15 cellular contexts compared by ENCODE assay signal in the genomic region with DNA sequence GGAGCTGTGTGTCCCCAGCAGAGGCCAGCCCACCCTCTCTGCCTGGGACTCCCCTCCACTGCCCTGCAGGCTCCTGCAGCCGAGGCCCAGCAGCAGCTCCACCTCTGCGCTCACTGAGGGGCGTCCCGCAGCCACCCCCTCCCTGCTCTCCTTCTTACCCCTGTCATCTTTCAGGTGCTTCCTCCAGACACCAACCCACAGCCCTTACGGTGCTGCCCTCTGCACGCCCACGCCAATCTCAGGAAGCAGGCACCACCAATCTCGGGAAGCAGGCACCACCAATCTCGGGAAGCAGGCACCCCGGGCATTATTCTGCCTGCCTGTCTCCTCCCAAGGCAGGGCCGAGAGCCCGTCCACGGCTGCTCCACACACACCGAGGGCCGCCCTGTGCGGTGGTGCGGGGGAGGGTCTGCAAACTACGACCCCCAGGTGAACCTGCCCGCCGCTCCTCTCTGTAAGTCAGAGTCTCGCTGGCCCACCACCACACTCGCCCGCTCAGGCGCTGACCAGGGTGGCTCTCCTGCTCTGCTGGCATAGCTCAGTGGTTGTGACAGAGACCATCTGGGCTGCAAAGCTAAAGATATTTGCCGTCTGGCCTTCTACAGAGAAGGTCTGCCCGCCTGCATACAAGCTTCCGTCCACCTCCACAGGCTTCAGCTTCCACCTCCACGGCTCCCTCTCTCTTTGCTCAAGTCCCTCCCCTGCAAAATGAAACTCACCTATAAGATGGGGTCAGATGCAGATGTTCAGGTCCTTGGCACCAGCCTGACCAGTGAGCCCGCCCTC. TPM values are rescaled to one million over a fixed set of nuclear protein-coding genes. Genes with fewer than 3 reads are reported as not detected.
A peak's percentile ranks its signal among the peaks of the same experiment; 100 is the strongest.
DNase-seq lines count a peak whose midpoint lies in the region; ATAC-seq and TF ChIP-seq lines count a peak whose summit lies in the region.
"Had no signal": no experiment of that assay in that cellular context is flagged by ENCODE, and none has a peak within 500 bp of the region (broad histone marks: within the 10 kb centered on the region; RNA-seq: fewer than 3 reads in every experiment).

No MANE protein-coding gene starts in this region.

- H4K20me1 ChIP-seq in DND-41 (ENCODE audit: insufficient read depth, low read length): peaks cover 33% of the 10 kb centered on the region

- H2AFZ ChIP-seq in DND-41 (ENCODE audit: low read depth, low read length): no peak overlapping the region

- no peaks in the 10 kb centered on the region for H3K27me3 ChIP-seq in DND-41 (ENCODE audit: insufficient read depth, low read length, poor library complexity)
- no peaks in the 10 kb centered on the region for H3K27me3 ChIP-seq in esophagus muscularis mucosa
- H3K27me3 ChIP-seq: adrenal gland had no signal

- H3K9me3 Mint-ChIP-seq in IgD-negative memory B cell (no peaks in the 10 kb centered on the region), nephron (no peaks in the 10 kb centered on the region)

- peaks cover 37% of the 10 kb centered on the region for H3K4me1 ChIP-seq in DND-41 (ENCODE audit: insufficient read depth, low read length)
- peaks cover 31 to 43% (median 37%) of the 10 kb centered on the region in 4 donors for H3K4me1 ChIP-seq in esophagus muscularis mucosa

- H3K9me3 ChIP-seq in DND-41 (ENCODE audit: insufficient read depth, low read length, severe bottlenecking) (no peaks in the 10 kb centered on the region), esophagus muscularis mucosa (no peaks in the 10 kb centered on the region)
- H3K9me3 ChIP-seq: adrenal gland, mucosa of descending colon had no signal

- H3K4me1 Mint-ChIP-seq in IgD-negative memory B cell (peaks cover 27 to 46% (median 41%) of the 10 kb centered on the region in 3 donors), nephron (peaks cover 47% of the 10 kb centered on the region)

- TF ChIP-seq EP300 in esophagus muscularis mucosa (IDR thresholded peaks at IDR 0.05): no peak

- peak overlapping the region; percentile 91 to 97 (median 95) for H3K27ac Mint-ChIP-seq in IgD-negative memory B cell
- H3K27ac Mint-ChIP-seq in nephron: peak overlapping the region in 2 of 3 experiments; percentile 6 to 77

- intact Hi-C loops in esophagus muscularis mucosa (cut with DNase I): loop anchor here (5.0 kb wide), 2 partner anchors 48 to 173 kb away; partner anchors contain the start of gene AP3D1

- ATAC-seq in DND-41 (ENCODE audit: insufficient read depth, low read depth) (no peak), esophagus mucosa (no peak)
- ATAC-seq: mucosa of descending colon, sciatic nerve had no signal

- H3K27ac ChIP-seq in DND-41 (ENCODE audit: low read length) (no peak overlapping the region), caudate nucleus (ENCODE audit: low read depth, low read length) (peak overlapping the region; percentile 49), esophagus muscularis mucosa (replicated peaks in 1 of 4) (no peak overlapping the region)
- H3K27ac ChIP-seq: adrenal gland had no signal

- DNase-seq in DND-41: no peak
- DNase-seq in caudate nucleus (lab: John Stamatoyannopoulos, UW): peak in 27 of 61 donors; percentile 5 to 64 (median 33)
- no peak for DNase-seq in NCI-H1092 treated with DMSO at 0.1 percent for 48 hours (lab: John Stamatoyannopoulos, UW)
- DNase-seq in esophagus muscularis mucosa (ENCODE audit: extremely low spot score): no peak
- DNase-seq: adrenal gland, COR-L47, NCI-H1048 had no signal

- H3K4me2 ChIP-seq in DND-41 (ENCODE audit: insufficient read depth, low read length): peak overlapping the region; percentile 38; the same call in 1 of the 2 replicates

- H3K9ac ChIP-seq in DND-41 (ENCODE audit: low read depth, low read length): no peak overlapping the region

- H3K36me3 Mint-ChIP-seq in IgD-negative memory B cell (peaks cover 1% of the 10 kb centered on the region), nephron (ENCODE audit: low read depth) (peaks cover 14% of the 10 kb centered on the region)

- H3K4me3 ChIP-seq in DND-41 (ENCODE audit: low read depth in 1 of 2, low read length in 2 of 2) (no peak overlapping the region), esophagus muscularis mucosa (no peak overlapping the region)
- H3K4me3 ChIP-seq: adrenal gland, mucosa of descending colon had no signal

- 69% methylated on average over 26 of the region's 29 CpGs for WGBS in esophagus muscularis mucosa

- H3K79me2 ChIP-seq in DND-41 (ENCODE audit: insufficient read depth, low read length): peaks cover 62% of the 10 kb centered on the region

- H3K27me3 Mint-ChIP-seq in IgD-negative memory B cell (no peaks in the 10 kb centered on the region), nephron (ENCODE audit: low read depth) (peaks cover 3% of the 10 kb centered on the region)

- H3K4me3 Mint-ChIP-seq in IgD-negative memory B cell: peak overlapping the region; percentile 59 to 92 (median 88)
- H3K4me3 Mint-ChIP-seq in nephron: peak overlapping the region; percentile 76 to 99 (median 99)

- TF ChIP-seq CTCF in DND-41 (IDR thresholded peaks at IDR 0.05; ENCODE audit: borderline replicate concordance, extremely low read depth, low read length, poor library complexity, severe bottlenecking): no peak
- no peak for TF ChIP-seq CTCF in nephron (IDR thresholded peaks at IDR 0.05; ENCODE audit: unreplicated experiment in 3 of 3)
- no peak for TF ChIP-seq CTCF in esophagus muscularis mucosa (IDR thresholded peaks at IDR 0.05)

- peaks cover 54% of the 10 kb centered on the region for H3K36me3 ChIP-seq in DND-41 (ENCODE audit: insufficient read depth, low read length)
- peaks cover 5 to 53% (median 50%) of the 10 kb centered on the region in 4 donors for H3K36me3 ChIP-seq in esophagus muscularis mucosa

- TF ChIP-seq POLR2A in esophagus muscularis mucosa (IDR thresholded peaks at IDR 0.05; ENCODE audit: low read depth): no peak

RNA-seq across cellular contexts. Expression of gene LSM7, which starts 2.9 kb away (rescaled TPM):
- polyA plus RNA-seq in IgD-negative memory B cell: 308 TPM
- total RNA-seq in esophagus mucosa (98.9 TPM), esophagus muscularis mucosa (100 to 1,000 TPM in 3 of 4 donors, 10 to 100 TPM in 1; 76.4 to 113 (median 106) TPM)

RNA-seq across cellular contexts. Expression of gene SPPL2B, which starts 3.0 kb away (rescaled TPM):
- polyA plus RNA-seq in IgD-negative memory B cell: 20.8 TPM
- total RNA-seq in esophagus mucosa (18.8 TPM), esophagus muscularis mucosa (10 to 100 TPM; 25.0 to 42.4 (median 29.9) TPM)

RNA-seq across cellular contexts. Expression of gene LINGO3, which starts 17.5 kb away (rescaled TPM):
- 14.7 TPM for polyA plus RNA-seq in IgD-negative memory B cell
- not detected for total RNA-seq in esophagus mucosa
- not detected for total RNA-seq in esophagus muscularis mucosa
- total RNA-seq: dermis microvascular lymphatic vessel endothelial cell, fibroblast of villous mesenchyme, mucosa of descending colon, sciatic nerve had no signal
- polyA plus RNA-seq: adrenal gland had no signal

RNA-seq across cellular contexts. Expression of gene TMPRSS9, which starts 34.6 kb away (rescaled TPM):
- not detected for polyA plus RNA-seq in IgD-negative memory B cell
- total RNA-seq in esophagus mucosa: not detected
- under 1 TPM in 1 of 4 donors, not detected in 3; 0.17 TPM for total RNA-seq in esophagus muscularis mucosa
- total RNA-seq: activated CD8-positive, alpha-beta memory T cell treated with anti-CD3 and anti-CD28 coated beads for 36 hours; dermis microvascular lymphatic vessel endothelial cell; fibroblast of villous mesenchyme; sciatic nerve had no signal

RNA-seq across cellular contexts. Expression of gene PEAK3, which starts 43.5 kb away (rescaled TPM):
- polyA plus RNA-seq in IgD-negative memory B cell: 0.26 TPM
- 0.08 TPM for total RNA-seq in esophagus mucosa
- 1 to 10 TPM in 3 of 4 donors, under 1 TPM in 1; 0.78 to 2.3 (median 1.3) TPM for total RNA-seq in esophagus muscularis mucosa
